In genomic region chr2:149527998-149528775, GRCh38 we compare ENCODE assay signal across 16 cellular contexts.
"Had no signal": no experiment of that assay in that cellular context is flagged by ENCODE, and none has a peak within 500 bp of the region (broad histone marks: within the 10 kb centered on the region; RNA-seq: fewer than 3 reads in every experiment).

No MANE protein-coding gene starts in this region.

- H3K4me3 Mint-ChIP-seq: activated B cell treated with CpG ODN at 0.5 μM for 24 hours; activated CD4-positive, alpha-beta T cell treated with anti-CD3 and anti-CD28 coated beads, Interleukin-2, amount 10 ng/mL, durations not matched to agents 24 days and 14 days; activated naive CD8-positive, alpha-beta T cell; activated T-cell treated with anti-CD3 and anti-CD28 coated beads, Interleukin-2, amount 50 U/mL, for 72 hours; naive B cell; stimulated activated memory B cell treated with anti-CD40 and anti-IgM and Interleukin-4, amounts not matched to agents 10 μg/mL and 1 μg/mL and 100 μg/mL, for 72 hours had no signal

- H3K36me3 ChIP-seq: thyroid gland had no signal

- H3K27ac ChIP-seq: foreskin keratinocyte, parathyroid adenoma, thyroid gland had no signal

- H3K27ac Mint-ChIP-seq: activated B cell treated with CpG ODN at 0.5 μM for 24 hours; activated CD4-positive, alpha-beta T cell treated with anti-CD3 and anti-CD28 coated beads, Interleukin-2, amount 10 ng/mL, durations not matched to agents 24 days and 14 days; activated naive CD8-positive, alpha-beta T cell; activated T-cell treated with anti-CD3 and anti-CD28 coated beads, Interleukin-2, amount 50 U/mL, for 72 hours; stimulated activated memory B cell treated with anti-CD40 and anti-IgM and Interleukin-4, amounts not matched to agents 10 μg/mL and 1 μg/mL and 100 μg/mL, for 72 hours had no signal

- H3K36me3 Mint-ChIP-seq: naive B cell; stimulated activated memory B cell treated with anti-CD40 and anti-IgM and Interleukin-4, amounts not matched to agents 10 μg/mL and 1 μg/mL and 100 μg/mL, for 72 hours had no signal

- H3K4me3 ChIP-seq: lung, thyroid gland had no signal

- H3K9me3 Mint-ChIP-seq: activated T-cell treated with anti-CD3 and anti-CD28 coated beads, Interleukin-2, amount 50 U/mL, for 72 hours had no signal

- DNase-seq: activated B cell treated with CpG ODN at 0.5 μM for 24 hours; activated CD4-positive, alpha-beta T cell treated with anti-CD3 and anti-CD28 coated beads, Interleukin-2, amount 10 ng/mL, durations not matched to agents 24 days and 14 days; activated CD8-positive, alpha-beta memory T cell treated with anti-CD3 and anti-CD28 coated beads, Interleukin-2, amount 50 U/mL, for 48 hours; activated gamma-delta T cell; activated T-cell treated with anti-CD3 and anti-CD28 coated beads, Interleukin-2, amount 50 U/mL, for 72 hours; amniotic stem cell; effector memory CD4-positive, alpha-beta T cell; foreskin keratinocyte; naive B cell; stimulated activated CD4-positive, alpha-beta T cell treated with anti-CD3 and anti-CD28 coated beads, Interleukin-2, amount 100 ng/mL, for 48 hours; T-helper 2 cell; thyroid gland had no signal

- H3K4me1 Mint-ChIP-seq: activated B cell treated with CpG ODN at 0.5 μM for 24 hours; activated CD4-positive, alpha-beta T cell treated with anti-CD3 and anti-CD28 coated beads, Interleukin-2, amount 10 ng/mL, durations not matched to agents 24 days and 14 days; naive B cell; stimulated activated memory B cell treated with anti-CD40 and anti-IgM and Interleukin-4, amounts not matched to agents 10 μg/mL and 1 μg/mL and 100 μg/mL, for 72 hours had no signal

- H3K27me3 ChIP-seq: thyroid gland had no signal
